In genomic region chr3:58237238-58237939, GRCh38 we compare ENCODE assay signal across 7 cellular contexts. TPM values are rescaled to one million over a fixed set of nuclear protein-coding genes. Genes with fewer than 3 reads are reported as not detected.
DNase-seq lines count a peak whose midpoint lies in the region; ATAC-seq, FAIRE-seq and TF ChIP-seq lines count a peak whose summit lies in the region.

A gene with protein sequence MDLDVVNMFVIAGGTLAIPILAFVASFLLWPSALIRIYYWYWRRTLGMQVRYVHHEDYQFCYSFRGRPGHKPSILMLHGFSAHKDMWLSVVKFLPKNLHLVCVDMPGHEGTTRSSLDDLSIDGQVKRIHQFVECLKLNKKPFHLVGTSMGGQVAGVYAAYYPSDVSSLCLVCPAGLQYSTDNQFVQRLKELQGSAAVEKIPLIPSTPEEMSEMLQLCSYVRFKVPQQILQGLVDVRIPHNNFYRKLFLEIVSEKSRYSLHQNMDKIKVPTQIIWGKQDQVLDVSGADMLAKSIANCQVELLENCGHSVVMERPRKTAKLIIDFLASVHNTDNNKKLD (plus strand): TSS chr3:58237792. CDS start chr3:58256587, 18,795 bp downstream.

- FAIRE-seq in bronchial epithelial cell (lab: Jason Lieb, UNC) = no peak

- peak within 1 kb of the TSS; percentile 76 for H3K4me3 ChIP-seq in HFF-Myc (replicated peaks; ENCODE audit: low read depth, low read length)
- H3K4me3 ChIP-seq in WI38 (ENCODE audit: low read depth, low read length) = peak within 1 kb of the TSS; percentile 94
- H3K4me3 ChIP-seq in bronchial epithelial cell (ENCODE audit: low read depth, low read length) = peak within 1 kb of the TSS; percentile 78

- no peaks in the 10 kb centered on the region for H3K36me3 ChIP-seq in bronchial epithelial cell (ENCODE audit: control insufficient read depth, insufficient read depth, low read length)

- TF ChIP-seq CTCF in HFF-Myc (IDR thresholded peaks at IDR 0.05; ENCODE audit: low read depth, low read length, missing control alignments) (peak; percentile 25), WI38 (IDR thresholded peaks at IDR 0.05; ENCODE audit: low read depth, low read length) (no peak), bronchial epithelial cell (IDR thresholded peaks at IDR 0.05; ENCODE audit: insufficient read depth, low read length, severe bottlenecking) (peak; percentile 23)

- H3K27me3 ChIP-seq in bronchial epithelial cell (ENCODE audit: control insufficient read depth, insufficient read depth, low read length) = no peaks in the 10 kb centered on the region

- DNase-seq in HFF-Myc (ENCODE audit: extremely low read depth, low read depth) = no peak
- DNase-seq in NAMALWA (ENCODE audit: low spot score) = peak; percentile 70
- no peak for DNase-seq in bronchial epithelial cell (ENCODE audit: low read depth)
- DNase-seq in islet precursor cell = peak; percentile 84
- DNase-seq in stimulated activated CD4-positive, alpha-beta T cell treated with anti-CD3 and anti-CD28 coated beads, Interleukin-15, amount 100 ng/mL, for 1 hour (ENCODE audit: low read depth in 1 of 2, low spot score in 1 of 2) = peak; percentile 69 to 77

- ATAC-seq in GM18499 (IDR thresholded peaks at IDR 0.05; ENCODE audit: insufficient read depth, unreplicated experiment) = peak; percentile 31

RNA-seq across cellular contexts. Expression of the gene that starts here (rescaled TPM):
- total RNA-seq in bronchial epithelial cell = 7.1 and 11.6 TPM in 2 replicates

Comparison
In these comparisons a context has a peak if more than half of its experiments do, and no peak if none do; other contexts are left out.
1. DNase-seq: peak in NAMALWA (single experiment), islet precursor cell (single experiment) and stimulated activated CD4-positive, alpha-beta T cell treated with anti-CD3 and anti-CD28 coated beads, Interleukin-15, amount 100 ng/mL, for 1 hour (2 of 2); none in HFF-Myc (single experiment) and bronchial epithelial cell (single experiment).
2. Peak in every context shown above with its lines, with median percentiles within 50 percentile points of each other: H3K4me3 ChIP-seq.